8 cellular contexts compared by ENCODE assay signal in genomic region chr2:3223080-3223923, GRCh38.
DNase-seq lines count a peak whose midpoint lies in the region; ATAC-seq and TF ChIP-seq lines count a peak whose summit lies in the region.

No MANE protein-coding gene starts in this region.

- H2BK5ac ChIP-seq in mesenchymal stem cell (ENCODE audit: low read depth, low read length, poor library complexity, severe bottlenecking), result no peak overlapping the region

- no peak overlapping the region for H2AFZ ChIP-seq in mesenchymal stem cell (ENCODE audit: low read depth, low read length)

- TF ChIP-seq CTCF in GM12865 (IDR thresholded peaks at IDR 0.05; ENCODE audit: insufficient read depth, low read depth, low read length, missing control alignments) (no peak), astrocyte of the spinal cord (IDR thresholded peaks at IDR 0.05; ENCODE audit: low read depth, low read length) (no peak)

- H3K36me3 ChIP-seq in H7 (replicated peaks; ENCODE audit: control insufficient read depth, insufficient read depth, low read length), result no peaks in the 10 kb centered on the region
- no peaks in the 10 kb centered on the region for H3K36me3 ChIP-seq in mesenchymal stem cell (ENCODE audit: control insufficient read depth in 1 of 2, insufficient read depth in 2 of 2, low read depth in 1 of 2, low read length in 2 of 2)

- no peaks in the 10 kb centered on the region for H3K4me1 ChIP-seq in mesenchymal stem cell (ENCODE audit: control insufficient read depth, insufficient read depth, low read depth, low read length)

- in situ Hi-C loops in astrocyte of the spinal cord (cut with HindIII; ENCODE audit: low sequenced_read_pairs), result no loop called here

- H3K4me3 ChIP-seq in GM12865 (ENCODE audit: low read depth, low read length) (no peak overlapping the region), astrocyte of the spinal cord (ENCODE audit: low read depth, low read length) (no peak overlapping the region), H7 (ENCODE audit: insufficient read depth, low read depth, low read length) (no peak overlapping the region), mesenchymal stem cell (ENCODE audit: insufficient read depth in 1 of 2, low read depth in 1 of 2, low read length in 2 of 2) (no peak overlapping the region)

- no peak overlapping the region for H3K9ac ChIP-seq in mesenchymal stem cell (ENCODE audit: low read length)

- H2AK5ac ChIP-seq in mesenchymal stem cell (ENCODE audit: low read length, severe bottlenecking), result no peak overlapping the region

- H3K14ac ChIP-seq in mesenchymal stem cell (ENCODE audit: low read length in 2 of 2), result no peak overlapping the region

- no peak overlapping the region for H2BK15ac ChIP-seq in mesenchymal stem cell (ENCODE audit: low read depth, poor library complexity, severe bottlenecking)

- no peak overlapping the region for H3K4me2 ChIP-seq in mesenchymal stem cell (ENCODE audit: low read length, poor library complexity, severe bottlenecking)

- no peak overlapping the region for H4K8ac ChIP-seq in mesenchymal stem cell (ENCODE audit: low read length)

- ATAC-seq in HG02623 (IDR thresholded peaks at IDR 0.05; ENCODE audit: unreplicated experiment), result peak; percentile 94

- peaks cover 19% of the 10 kb centered on the region for H3K79me1 ChIP-seq in mesenchymal stem cell (replicated peaks; ENCODE audit: low read length, poor library complexity, severe bottlenecking)

- no peak overlapping the region for H3K23ac ChIP-seq in mesenchymal stem cell (ENCODE audit: low read length in 2 of 2)

- WGBS in mesenchymal stem cell, result 87% methylated on average over 16 of the region's 18 CpGs

- H3K9me3 ChIP-seq in mesenchymal stem cell (ENCODE audit: control insufficient read depth, low read length), result no peaks in the 10 kb centered on the region

- DNase-seq in GM12865 (ENCODE audit: low read depth) (peak; percentile 92), T-helper 22 cell (ENCODE audit: low read depth) (peak; percentile 69), astrocyte of the spinal cord (ENCODE audit: low read depth, low spot score) (peak; percentile 53), H7 (no peak), mesenchymal stem cell (no peak), DMS153 (lab: John Stamatoyannopoulos, UW) (no peak)
- DNase-seq in stimulated activated CD4-positive, alpha-beta T cell treated with anti-CD3 and anti-CD28 coated beads, Interleukin-1b, Interleukin-23, amount 100 ng/mL, for 48 hours, result peak; percentile 96

- H4K91ac ChIP-seq in mesenchymal stem cell (ENCODE audit: low read length), result no peak overlapping the region

- no peak overlapping the region for H3K18ac ChIP-seq in mesenchymal stem cell (ENCODE audit: low read depth in 1 of 2, low read length in 2 of 2)

- no peak overlapping the region for H3K27ac ChIP-seq in mesenchymal stem cell (ENCODE audit: low read length, poor library complexity, severe bottlenecking)

- H3K4ac ChIP-seq in mesenchymal stem cell (ENCODE audit: low read depth in 1 of 2, low read length in 2 of 2), result no peak overlapping the region

- no peak overlapping the region for H2BK120ac ChIP-seq in mesenchymal stem cell (ENCODE audit: low read depth, low read length)

- no peaks in the 10 kb centered on the region for H3K27me3 ChIP-seq in H7 (ENCODE audit: control insufficient read depth, insufficient read depth, low read length)
- H3K27me3 ChIP-seq in mesenchymal stem cell (ENCODE audit: control insufficient read depth in 1 of 2, insufficient read depth in 1 of 2, low read length in 2 of 2), result no peaks in the 10 kb centered on the region

- H2BK12ac ChIP-seq in mesenchymal stem cell (ENCODE audit: low read length in 2 of 2), result no peak overlapping the region

Comparison
In these comparisons a context has a peak if more than half of its experiments do, and no peak if none do; other contexts are left out.
1. DNase-seq: peak in GM12865 (single experiment), T-helper 22 cell (single experiment), astrocyte of the spinal cord (single experiment) and stimulated activated CD4-positive, alpha-beta T cell treated with anti-CD3 and anti-CD28 coated beads, Interleukin-1b, Interleukin-23, amount 100 ng/mL, for 48 hours (single experiment); none in H7 (single experiment), mesenchymal stem cell (single experiment) and DMS153 (single experiment).